8 cellular contexts compared by ENCODE assay signal in the genomic region with DNA sequence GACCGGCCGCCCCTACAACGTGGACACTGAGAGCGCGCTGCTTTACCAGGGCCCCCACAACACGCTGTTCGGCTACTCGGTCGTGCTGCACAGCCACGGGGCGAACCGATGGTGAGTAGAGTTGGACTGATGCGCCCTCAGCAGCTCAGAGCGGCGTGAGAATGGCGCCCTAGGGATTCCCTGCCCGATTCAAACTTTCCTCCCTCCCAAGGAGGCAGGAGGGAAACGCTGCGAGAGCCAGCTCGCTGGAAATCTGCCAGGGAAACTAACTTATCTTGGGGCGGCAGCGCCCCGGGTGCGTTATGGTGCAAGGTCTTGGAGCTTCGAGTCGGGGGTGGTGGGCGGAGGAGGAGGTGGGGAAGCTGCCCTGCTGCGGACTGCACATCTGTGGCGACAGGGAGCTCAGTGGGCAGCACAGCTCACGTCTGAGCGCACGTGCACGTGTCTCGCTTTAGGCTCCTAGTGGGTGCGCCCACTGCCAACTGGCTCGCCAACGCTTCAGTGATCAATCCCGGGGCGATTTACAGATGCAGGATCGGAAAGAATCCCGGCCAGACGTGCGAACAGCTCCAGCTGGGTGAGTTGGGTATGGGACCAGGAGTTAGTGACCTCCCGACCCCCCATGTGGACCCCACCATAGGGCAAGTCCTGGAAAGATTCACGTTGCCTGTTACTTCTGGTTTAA. TPM values are rescaled to one million over a fixed set of nuclear protein-coding genes. Genes with fewer than 3 reads are reported as not detected.
A peak's percentile ranks its signal among the peaks of the same experiment; 100 is the strongest.
DNase-seq lines count a peak whose midpoint lies in the region; ATAC-seq lines count a peak whose summit lies in the region.

No MANE protein-coding gene starts in this region.

- peak; percentile 18 for ATAC-seq in GM21390 (IDR thresholded peaks at IDR 0.05; ENCODE audit: unreplicated experiment)

- peak; percentile 63 for DNase-seq in Jurkat, Clone E6-1 (ENCODE audit: low read depth, low spot score)
- DNase-seq in activated CD4-positive, CD25-positive, alpha-beta regulatory T cell treated with anti-CD3 and anti-CD28 coated beads, Interleukin-2, amount 50 U/mL, for 72 hours = peak; percentile 64
- DNase-seq in dermis blood vessel endothelial cell (peak; percentile 12), mesenteric fat pad (ENCODE audit: low spot score) (peak; percentile 80), NCI-H2107 treated with DMSO at 0.1 percent for 48 hours (lab: John Stamatoyannopoulos, UW; ENCODE audit: unreplicated experiment) (no peak)
- peak; percentile 31 for DNase-seq in stimulated activated CD8-positive, alpha-beta memory T cell treated with anti-CD3 and anti-CD28 coated beads, Interleukin-7, amount 100 ng/mL, for 24 hours (ENCODE audit: low read depth)

- H3K4me1 ChIP-seq in BLaER1 treated with 17β-estradiol and CSF1 and Interleukin-3, amounts not matched to agents 10 nM and 100 nM = peaks cover 34 to 62% (median 47%) of the 10 kb centered on the region in 10 experiments

- H3K36me3 ChIP-seq in BLaER1 treated with 17β-estradiol and CSF1 and Interleukin-3, amounts not matched to agents 10 nM and 100 nM = peaks cover 0 to 30% (median 9%) of the 10 kb centered on the region in 11 experiments; a peak in 12 of 22 replicates

- peak overlapping the region; percentile 87 to 99 (median 97) for H3K9ac ChIP-seq in BLaER1 treated with 17β-estradiol and CSF1 and Interleukin-3, amounts not matched to agents 10 nM and 100 nM

- H3K4me2 ChIP-seq in BLaER1 treated with 17β-estradiol and CSF1 and Interleukin-3, amounts not matched to agents 10 nM and 100 nM = peak overlapping the region; percentile 83 to 96 (median 87)

- peaks cover 0 to 33% (median 18%) of the 10 kb centered on the region in 11 experiments; a peak in 21 of 22 replicates for H4K20me1 ChIP-seq in BLaER1 treated with 17β-estradiol and CSF1 and Interleukin-3, amounts not matched to agents 10 nM and 100 nM

- H3K9me3 ChIP-seq in BLaER1 treated with 17β-estradiol and CSF1 and Interleukin-3, amounts not matched to agents 10 nM and 100 nM (replicated peaks in 1 of 11) = peaks cover 0 to 6% (median 0%) of the 10 kb centered on the region in 11 experiments; a peak in 2 of 22 replicates

- peak overlapping the region; percentile 78 to 97 (median 89) for H3K4me3 ChIP-seq in BLaER1 treated with 17β-estradiol and CSF1 and Interleukin-3, amounts not matched to agents 10 nM and 100 nM
- peak overlapping the region; percentile 84 for H3K4me3 ChIP-seq in Jurkat, Clone E6-1 (ENCODE audit: low read length)

- H3K27me3 ChIP-seq in BLaER1 treated with 17β-estradiol and CSF1 and Interleukin-3, amounts not matched to agents 10 nM and 100 nM = no peaks in the 10 kb centered on the region

- H3K27ac ChIP-seq in BLaER1 treated with 17β-estradiol and CSF1 and Interleukin-3, amounts not matched to agents 10 nM and 100 nM = peak overlapping the region; percentile 89 to 100 (median 98)

RNA-seq across cellular contexts. Expression of gene ITGA4, which starts 0.7 kb away (rescaled TPM):
- 106 TPM for polyA plus RNA-seq in Jurkat, Clone E6-1 (2012; ENCODE audit: insufficient read depth, insufficient read length)
- total RNA-seq in dermis blood vessel endothelial cell (0.60 and 1.0 TPM in 2 replicates), mesenteric fat pad (6.6 TPM)
